In the genomic region with DNA sequence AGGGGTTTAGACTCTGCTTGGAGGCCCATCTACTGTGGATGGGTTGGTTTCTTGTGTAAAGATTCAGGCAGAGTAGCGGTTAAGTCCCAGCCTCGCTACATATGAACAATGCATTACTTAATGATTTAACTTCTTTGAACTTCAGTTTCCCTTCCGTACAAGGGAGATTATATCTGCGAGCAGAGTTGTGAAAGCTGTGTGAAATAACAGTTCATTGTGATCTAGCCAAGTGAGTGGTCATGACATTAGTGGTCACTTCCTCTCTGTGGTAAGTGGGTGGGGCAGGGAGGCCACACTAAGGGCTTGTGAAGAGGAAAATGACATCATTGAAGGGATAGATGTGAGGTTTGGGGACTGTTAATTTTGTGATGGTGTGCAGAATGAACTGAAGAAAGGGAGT, we compare ENCODE assay signal across 9 cellular contexts. TPM values are rescaled to one million over a fixed set of nuclear protein-coding genes. Genes with fewer than 3 reads are reported as not detected.
A peak's percentile ranks its signal among the peaks of the same experiment; 100 is the strongest.
DNase-seq lines count a peak whose midpoint lies in the region; ATAC-seq and TF ChIP-seq lines count a peak whose summit lies in the region.
"Had no signal": no experiment of that assay in that cellular context is flagged by ENCODE, and none has a peak within 500 bp of the region (broad histone marks: within the 10 kb centered on the region; RNA-seq: fewer than 3 reads in every experiment).

No MANE protein-coding gene starts in this region.

- TF ChIP-seq CTCF in HEK293 (tag by site-specific recombination; IDR thresholded peaks at IDR 0.05) = no peak
- no peak for TF ChIP-seq CTCF in astrocyte of the spinal cord (IDR thresholded peaks at IDR 0.05; ENCODE audit: low read depth, low read length)
- TF ChIP-seq CTCF in BE2C (IDR thresholded peaks at IDR 0.05; ENCODE audit: low read depth, low read length) = no peak

- no peaks in the 10 kb centered on the region for H3K27me3 Mint-ChIP-seq in natural killer cell treated with Interleukin-12 subunit alpha and Interleukin-12 subunit beta and Interleukin-15 and Interleukin-18, amount 100 ng/mL, for 72 hours

- H3K36me3 ChIP-seq in HEK293 (ENCODE audit: control insufficient read depth in 2 of 2, insufficient read depth in 1 of 2, low read length in 2 of 2) = no peaks in the 10 kb centered on the region
- H3K36me3 ChIP-seq in BE2C = no peaks in the 10 kb centered on the region

- H3K9me3 ChIP-seq in HEK293 (ENCODE audit: control insufficient read depth, insufficient read depth, low read depth, low read length) (no peaks in the 10 kb centered on the region), BE2C (no peaks in the 10 kb centered on the region)

- H3K27me3 ChIP-seq in BE2C = no peaks in the 10 kb centered on the region

- H3K4me1 ChIP-seq in HEK293 (ENCODE audit: control insufficient read depth, insufficient read depth, low read length) (no peaks in the 10 kb centered on the region), BE2C (no peaks in the 10 kb centered on the region)

- H3K27ac Mint-ChIP-seq in natural killer cell treated with Interleukin-12 subunit alpha and Interleukin-12 subunit beta and Interleukin-15 and Interleukin-18, amount 100 ng/mL, for 72 hours = peak overlapping the region; percentile 93 to 94
- H3K27ac Mint-ChIP-seq: nephron had no signal

- H3K27ac ChIP-seq in HEK293 (ENCODE audit: extremely low read depth, low read depth, low read length) = no peak overlapping the region

- no peaks in the 10 kb centered on the region for H3K36me3 Mint-ChIP-seq in natural killer cell treated with Interleukin-12 subunit alpha and Interleukin-12 subunit beta and Interleukin-15 and Interleukin-18, amount 100 ng/mL, for 72 hours

- POLR2A ChIA-PET in HEK293 (lab: Yijun Ruan, JAX) = no interaction called here

- H3K4me1 Mint-ChIP-seq in natural killer cell treated with Interleukin-12 subunit alpha and Interleukin-12 subunit beta and Interleukin-15 and Interleukin-18, amount 100 ng/mL, for 72 hours (ENCODE audit: low read depth in 2 of 2) = peaks cover 48% of the 10 kb centered on the region in 2 donors
- H3K4me1 Mint-ChIP-seq: nephron had no signal

- CTCF ChIA-PET in HEK293 (lab: Yijun Ruan, JAX) = no interaction called here

- DNase-seq in MV-4-11 (lab: John Stamatoyannopoulos, UW) (peak; percentile 100), astrocyte of the spinal cord (ENCODE audit: low read depth, low spot score) (peak; percentile 84), BE2C (no peak), NCI-H2196 (lab: John Stamatoyannopoulos, UW; ENCODE audit: unreplicated experiment) (no peak)
- DNase-seq in natural killer cell treated with Interleukin-12 subunit alpha and Interleukin-12 subunit beta and Interleukin-15 and Interleukin-18, amount 100 ng/mL, for 72 hours (ENCODE audit: low spot score) = peak; percentile 92

- no peak overlapping the region for H3K4me3 ChIP-seq in HEK293 (ENCODE audit: low read depth, low read length)
- H3K4me3 ChIP-seq in astrocyte of the spinal cord (ENCODE audit: low read depth, low read length) = no peak overlapping the region
- no peak overlapping the region for H3K4me3 ChIP-seq in BE2C (ENCODE audit: low read depth, low read length)

- in situ Hi-C loops in astrocyte of the spinal cord (cut with HindIII; ENCODE audit: low sequenced_read_pairs) = no loop called here

- H3K9me3 Mint-ChIP-seq in natural killer cell treated with Interleukin-12 subunit alpha and Interleukin-12 subunit beta and Interleukin-15 and Interleukin-18, amount 100 ng/mL, for 72 hours = no peaks in the 10 kb centered on the region
- H3K9me3 Mint-ChIP-seq: nephron had no signal

- peak overlapping the region; percentile 75 for H3K4me3 Mint-ChIP-seq in natural killer cell treated with Interleukin-12 subunit alpha and Interleukin-12 subunit beta and Interleukin-15 and Interleukin-18, amount 100 ng/mL, for 72 hours
- H3K4me3 Mint-ChIP-seq: nephron had no signal

- ATAC-seq in GM18520 (IDR thresholded peaks at IDR 0.05; ENCODE audit: unreplicated experiment) = peak; percentile 93
- peak; percentile 96 for ATAC-seq in natural killer cell treated with Interleukin-12 subunit alpha and Interleukin-12 subunit beta and Interleukin-15 and Interleukin-18, amount 100 ng/mL, for 72 hours
- ATAC-seq in GM21360 (IDR thresholded peaks at IDR 0.05; ENCODE audit: unreplicated experiment) = no peak

TF ChIP-seq in HEK293, 187 proteins besides CTCF, POLR2A, EP300 and RAD21:
- TF ChIP-seq ZNF169 (tag by site-specific recombination; IDR thresholded peaks at IDR 0.05) (no peak), BCL11A (tag by site-specific recombination; IDR thresholded peaks at IDR 0.05; ENCODE audit: low read depth) (no peak)
- TF ChIP-seq, protein P1, sequence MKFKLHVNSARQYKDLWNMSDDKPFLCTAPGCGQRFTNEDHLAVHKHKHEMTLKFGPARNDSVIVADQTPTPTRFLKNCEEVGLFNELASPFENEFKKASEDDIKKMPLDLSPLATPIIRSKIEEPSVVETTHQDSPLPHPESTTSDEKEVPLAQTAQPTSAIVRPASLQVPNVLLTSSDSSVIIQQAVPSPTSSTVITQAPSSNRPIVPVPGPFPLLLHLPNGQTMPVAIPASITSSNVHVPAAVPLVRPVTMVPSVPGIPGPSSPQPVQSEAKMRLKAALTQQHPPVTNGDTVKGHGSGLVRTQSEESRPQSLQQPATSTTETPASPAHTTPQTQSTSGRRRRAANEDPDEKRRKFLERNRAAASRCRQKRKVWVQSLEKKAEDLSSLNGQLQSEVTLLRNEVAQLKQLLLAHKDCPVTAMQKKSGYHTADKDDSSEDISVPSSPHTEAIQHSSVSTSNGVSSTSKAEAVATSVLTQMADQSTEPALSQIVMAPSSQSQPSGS (tag by site-specific recombination; IDR thresholded peaks at IDR 0.05; ENCODE audit: low read depth) = peak; percentile 37; the same call in 1 of the 2 replicates
TF ChIP-seq in HEK293: peak in this region for 1.

RNA-seq across cellular contexts. Expression of a gene that starts 14.1 kb away (rescaled TPM):
- 100 to 1,000 TPM in 1 of 2 donors, 10 to 100 TPM in 1; 91.8 to 174 TPM for total RNA-seq in natural killer cell treated with Interleukin-12 subunit alpha and Interleukin-12 subunit beta and Interleukin-15 and Interleukin-18, amount 100 ng/mL, for 72 hours
- 17.0 TPM for polyA plus RNA-seq in BE2C (2012; ENCODE audit: insufficient read depth, insufficient read length, low read depth)

Comparison
In these comparisons a context has a peak if more than half of its experiments do, and no peak if none do; other contexts are left out.
1. DNase-seq: peak in MV-4-11 (single experiment), astrocyte of the spinal cord (single experiment) and natural killer cell treated with Interleukin-12 subunit alpha and Interleukin-12 subunit beta and Interleukin-15 and Interleukin-18, amount 100 ng/mL, for 72 hours (single experiment); none in BE2C (single experiment) and NCI-H2196 (single experiment).